ENCODE assay signal across 12 cellular contexts in genomic region chr19:45527731-45528130, GRCh38. TPM values are rescaled to one million over a fixed set of nuclear protein-coding genes. Genes with fewer than 3 reads are reported as not detected.
DNase-seq lines count a peak whose midpoint lies in the region; ATAC-seq and TF ChIP-seq lines count a peak whose summit lies in the region.
"Had no signal": no experiment of that assay in that cellular context is flagged by ENCODE, and none has a peak within 500 bp of the region (broad histone marks: within the 10 kb centered on the region; RNA-seq: fewer than 3 reads in every experiment).

No MANE protein-coding gene starts in this region.

- no peak overlapping the region for H3K14ac ChIP-seq in mesenchymal stem cell (ENCODE audit: low read length in 2 of 2)

- ATAC-seq in GM18502 (IDR thresholded peaks at IDR 0.05; ENCODE audit: poor library complexity, unreplicated experiment): no peak
- ATAC-seq: activated CD4-positive, CD25-positive, alpha-beta regulatory T cell treated with anti-CD3 and anti-CD28 coated beads, Interleukin-2, amount 50 U/mL, for 24 hours; activated T-cell treated with anti-CD3 and anti-CD28 coated beads, Interleukin-2, amount 50 U/mL, for 4 hours had no signal

- no peak overlapping the region for H3K4me3 Mint-ChIP-seq in activated naive CD8-positive, alpha-beta T cell
- H3K4me3 Mint-ChIP-seq in activated naive CD8-positive, alpha-beta T cell treated with anti-CD3 and anti-CD28 coated beads for 36 hours: no peak overlapping the region
- H3K4me3 Mint-ChIP-seq in dendritic cell treated with granulocyte-macrophage colony-stimulating factor and Interleukin-4, amounts not matched to agents 40 ng/mL and 50 ng/mL, for 4 days: no peak overlapping the region
- peak overlapping the region; percentile 86 for H3K4me3 Mint-ChIP-seq in type B pancreatic cell
- H3K4me3 Mint-ChIP-seq: activated T-cell treated with anti-CD3 and anti-CD28 coated beads, Interleukin-2, amount 50 U/mL, for 4 hours had no signal

- H3K4me3 ChIP-seq in mesenchymal stem cell (ENCODE audit: insufficient read depth in 1 of 2, low read depth in 1 of 2, low read length in 2 of 2): no peak overlapping the region

- H3K27ac Mint-ChIP-seq in activated naive CD8-positive, alpha-beta T cell: peak overlapping the region; percentile 16
- no peak overlapping the region for H3K27ac Mint-ChIP-seq in activated naive CD8-positive, alpha-beta T cell treated with anti-CD3 and anti-CD28 coated beads for 36 hours
- H3K27ac Mint-ChIP-seq in dendritic cell treated with granulocyte-macrophage colony-stimulating factor and Interleukin-4, amounts not matched to agents 40 ng/mL and 50 ng/mL, for 4 days: peak overlapping the region; percentile 4
- H3K27ac Mint-ChIP-seq in type B pancreatic cell: peak overlapping the region; percentile 74

- no peak overlapping the region for H3K4me2 ChIP-seq in mesenchymal stem cell (ENCODE audit: low read length, poor library complexity, severe bottlenecking)

- H3K9me3 ChIP-seq in mesenchymal stem cell (ENCODE audit: control insufficient read depth, low read length): peaks cover 6% of the 10 kb centered on the region
- H3K9me3 ChIP-seq: vagina had no signal

- no peak overlapping the region for H3K27ac ChIP-seq in mesenchymal stem cell (ENCODE audit: low read length, poor library complexity, severe bottlenecking)
- H3K27ac ChIP-seq: vagina had no signal

- DNase-seq in activated naive CD8-positive, alpha-beta T cell treated with anti-CD3 and anti-CD28 coated beads for 36 hours: no peak
- DNase-seq in mesenchymal stem cell (no peak), type B pancreatic cell (ENCODE audit: extremely low spot score, unreplicated experiment) (no peak), midbrain (lab: John Stamatoyannopoulos, UW) (no peak)
- DNase-seq in stimulated activated naive CD4-positive, alpha-beta T cell (lab: John Stamatoyannopoulos, UW): no peak
- DNase-seq: activated T-cell treated with anti-CD3 and anti-CD28 coated beads, Interleukin-2, amount 50 U/mL, for 4 hours; stimulated activated CD4-positive, alpha-beta T cell treated with anti-CD3 and anti-CD28 coated beads, Interleukin-12 subunit alpha, Interleukin-12 subunit beta, amount 100 ng/mL, for 4 hours had no signal

- WGBS in mesenchymal stem cell: 82% methylated on average over 15 of the region's 15 CpGs

- peaks cover 8% of the 10 kb centered on the region for H3K79me1 ChIP-seq in mesenchymal stem cell (replicated peaks; ENCODE audit: low read length, poor library complexity, severe bottlenecking)

- H2BK15ac ChIP-seq in mesenchymal stem cell (ENCODE audit: low read depth, poor library complexity, severe bottlenecking): no peak overlapping the region

- H2BK120ac ChIP-seq in mesenchymal stem cell (ENCODE audit: low read depth, low read length): no peak overlapping the region

- H3K4me1 Mint-ChIP-seq in activated naive CD8-positive, alpha-beta T cell (ENCODE audit: low read depth): peaks cover 20% of the 10 kb centered on the region
- H3K4me1 Mint-ChIP-seq in activated naive CD8-positive, alpha-beta T cell treated with anti-CD3 and anti-CD28 coated beads for 36 hours: peaks cover 20% of the 10 kb centered on the region
- peaks cover 51% of the 10 kb centered on the region for H3K4me1 Mint-ChIP-seq in dendritic cell treated with granulocyte-macrophage colony-stimulating factor and Interleukin-4, amounts not matched to agents 40 ng/mL and 50 ng/mL, for 4 days (ENCODE audit: low read depth)
- peaks cover 19% of the 10 kb centered on the region for H3K4me1 Mint-ChIP-seq in type B pancreatic cell (ENCODE audit: unreplicated experiment)

- no peaks in the 10 kb centered on the region for H3K27me3 Mint-ChIP-seq in activated naive CD8-positive, alpha-beta T cell
- H3K27me3 Mint-ChIP-seq in activated naive CD8-positive, alpha-beta T cell treated with anti-CD3 and anti-CD28 coated beads for 36 hours: no peaks in the 10 kb centered on the region
- peaks cover 8% of the 10 kb centered on the region for H3K27me3 Mint-ChIP-seq in dendritic cell treated with granulocyte-macrophage colony-stimulating factor and Interleukin-4, amounts not matched to agents 40 ng/mL and 50 ng/mL, for 4 days
- peaks cover 31% of the 10 kb centered on the region for H3K27me3 Mint-ChIP-seq in type B pancreatic cell

- no peaks in the 10 kb centered on the region for H3K27me3 ChIP-seq in mesenchymal stem cell (ENCODE audit: control insufficient read depth in 1 of 2, insufficient read depth in 1 of 2, low read length in 2 of 2)
- H3K27me3 ChIP-seq: vagina had no signal

- H2AK5ac ChIP-seq in mesenchymal stem cell (ENCODE audit: low read length, severe bottlenecking): no peak overlapping the region

- peaks cover 40 to 56% of the 10 kb centered on the region in 2 experiments for H3K36me3 ChIP-seq in mesenchymal stem cell (ENCODE audit: control insufficient read depth in 1 of 2, insufficient read depth in 2 of 2, low read depth in 1 of 2, low read length in 2 of 2)

- no peak overlapping the region for H2BK12ac ChIP-seq in mesenchymal stem cell (ENCODE audit: low read length in 2 of 2)

- no peak overlapping the region for H2BK5ac ChIP-seq in mesenchymal stem cell (ENCODE audit: low read depth, low read length, poor library complexity, severe bottlenecking)

- H2AFZ ChIP-seq in mesenchymal stem cell (ENCODE audit: low read depth, low read length): no peak overlapping the region

- no peak overlapping the region for H3K18ac ChIP-seq in mesenchymal stem cell (ENCODE audit: low read depth in 1 of 2, low read length in 2 of 2)

- no peak overlapping the region for H3K9ac ChIP-seq in mesenchymal stem cell (ENCODE audit: low read length)

- intact Hi-C loops in dendritic cell treated with granulocyte-macrophage colony-stimulating factor and Interleukin-4, amounts not matched to agents 40 ng/mL and 50 ng/mL, for 4 days (cut with micrococcal nuclease): loop anchor here (10.0 kb wide), 1 partner anchor 117 kb away; no protein-coding TSS in a partner anchor

- peak overlapping the region; percentile 16 for H4K91ac ChIP-seq in mesenchymal stem cell (ENCODE audit: low read length)

- H3K4me1 ChIP-seq in mesenchymal stem cell (ENCODE audit: control insufficient read depth, insufficient read depth, low read depth, low read length): peaks cover 14% of the 10 kb centered on the region

- no peak overlapping the region for H3K4ac ChIP-seq in mesenchymal stem cell (ENCODE audit: low read depth in 1 of 2, low read length in 2 of 2)

- TF ChIP-seq CTCF in type B pancreatic cell (conservative IDR thresholded peaks at IDR 0.05): no peak

- peak overlapping the region; percentile 19 for H4K8ac ChIP-seq in mesenchymal stem cell (ENCODE audit: low read length)

- no peaks in the 10 kb centered on the region for H3K36me3 Mint-ChIP-seq in activated naive CD8-positive, alpha-beta T cell
- H3K36me3 Mint-ChIP-seq in activated naive CD8-positive, alpha-beta T cell treated with anti-CD3 and anti-CD28 coated beads for 36 hours: peaks cover 26% of the 10 kb centered on the region
- H3K36me3 Mint-ChIP-seq in dendritic cell treated with granulocyte-macrophage colony-stimulating factor and Interleukin-4, amounts not matched to agents 40 ng/mL and 50 ng/mL, for 4 days (ENCODE audit: low read depth): peaks cover 59% of the 10 kb centered on the region
- peaks cover 20% of the 10 kb centered on the region for H3K36me3 Mint-ChIP-seq in type B pancreatic cell

- no peak overlapping the region for H3K23ac ChIP-seq in mesenchymal stem cell (ENCODE audit: low read length in 2 of 2)

- no peaks in the 10 kb centered on the region for H3K9me3 Mint-ChIP-seq in activated naive CD8-positive, alpha-beta T cell (ENCODE audit: low read depth)
- H3K9me3 Mint-ChIP-seq in activated naive CD8-positive, alpha-beta T cell treated with anti-CD3 and anti-CD28 coated beads for 36 hours: peaks cover 5% of the 10 kb centered on the region
- H3K9me3 Mint-ChIP-seq in dendritic cell treated with granulocyte-macrophage colony-stimulating factor and Interleukin-4, amounts not matched to agents 40 ng/mL and 50 ng/mL, for 4 days: peaks cover 9% of the 10 kb centered on the region
- H3K9me3 Mint-ChIP-seq in type B pancreatic cell: no peaks in the 10 kb centered on the region
- H3K9me3 Mint-ChIP-seq: activated T-cell treated with anti-CD3 and anti-CD28 coated beads, Interleukin-2, amount 50 U/mL, for 4 hours had no signal

RNA-seq across cellular contexts. Expression of gene VASP, which starts 20.5 kb away (rescaled TPM):
- total RNA-seq in activated naive CD8-positive, alpha-beta T cell treated with anti-CD3 and anti-CD28 coated beads for 36 hours: 100 to 1,000 TPM; 133 to 134 TPM
- 106 TPM for polyA plus RNA-seq in mesenchymal stem cell (2013, experiment 1 of 2)
- 104 TPM for polyA plus RNA-seq in mesenchymal stem cell (2013, experiment 2 of 2)
- total RNA-seq in type B pancreatic cell (ENCODE audit: low replicate concordance): 51.9 and 73.0 TPM in 2 replicates

RNA-seq across cellular contexts. Expression of gene PPM1N, which starts 29.5 kb away (rescaled TPM):
- 1 to 10 TPM; 1.4 to 1.9 TPM for total RNA-seq in activated naive CD8-positive, alpha-beta T cell treated with anti-CD3 and anti-CD28 coated beads for 36 hours
- 2.3 TPM for polyA plus RNA-seq in mesenchymal stem cell (2013, experiment 1 of 2)
- 2.1 TPM for polyA plus RNA-seq in mesenchymal stem cell (2013, experiment 2 of 2)
- total RNA-seq in type B pancreatic cell (ENCODE audit: low replicate concordance): 0.48 TPM in 1 of 2 replicates, not detected in the other

RNA-seq across cellular contexts. Expression of gene RTN2, which starts 30.9 kb away (rescaled TPM):
- 1 to 10 TPM; 1.3 to 1.8 TPM for total RNA-seq in activated naive CD8-positive, alpha-beta T cell treated with anti-CD3 and anti-CD28 coated beads for 36 hours
- 30.0 TPM for polyA plus RNA-seq in mesenchymal stem cell (2013, experiment 1 of 2)
- polyA plus RNA-seq in mesenchymal stem cell (2013, experiment 2 of 2): 31.0 TPM
- 11.9 and 13.0 TPM in 2 replicates for total RNA-seq in type B pancreatic cell (ENCODE audit: low replicate concordance)

RNA-seq across cellular contexts. Expression of gene OPA3, which starts 56.9 kb away (rescaled TPM):
- total RNA-seq in activated naive CD8-positive, alpha-beta T cell treated with anti-CD3 and anti-CD28 coated beads for 36 hours: 10 to 100 TPM; 14.7 to 15.1 TPM
- 13.4 TPM for polyA plus RNA-seq in mesenchymal stem cell (2013, experiment 1 of 2)
- 13.7 TPM for polyA plus RNA-seq in mesenchymal stem cell (2013, experiment 2 of 2)
- total RNA-seq in type B pancreatic cell (ENCODE audit: low replicate concordance): 10.1 and 16.2 TPM in 2 replicates

RNA-seq across cellular contexts. Expression of gene FOSB, which starts 59.9 kb away (rescaled TPM):
- total RNA-seq in activated naive CD8-positive, alpha-beta T cell treated with anti-CD3 and anti-CD28 coated beads for 36 hours: 10 to 100 TPM in 1 of 2 experiments, 1 to 10 TPM in 1; 9.7 to 10.5 TPM
- 167 TPM for polyA plus RNA-seq in mesenchymal stem cell (2013, experiment 1 of 2)
- polyA plus RNA-seq in mesenchymal stem cell (2013, experiment 2 of 2): 130 TPM
- 28.4 and 178 TPM in 2 replicates for total RNA-seq in type B pancreatic cell (ENCODE audit: low replicate concordance)
